In genomic region chr1:169586395-169587255, GRCh38 we compare ENCODE assay signal across 1 cellular context.
A peak's percentile ranks its signal among the peaks of the same experiment; 100 is the strongest.
TF ChIP-seq lines count a peak whose summit lies in the region.

TSS of gene F5 (minus strand) at chr1:169586481. CDS start at chr1:169586386, 95 bp downstream.

TF ChIP-seq in HepG2, 621 proteins besides CTCF, POLR2A, EP300 and RAD21 (continued from another document and continues in another):
- peak; percentile 54; the same call in 1 of the 2 replicates for TF ChIP-seq CSRNP1 (CRISPR knock-in tag; IDR thresholded peaks at IDR 0.05)
- TF ChIP-seq ARNTL (CRISPR knock-in tag; IDR thresholded peaks at IDR 0.05): 0 out of 2 replicates have a peak, but pooled peaks have one; percentile 60
- no peak for TF ChIP-seq PRMT3 (CRISPR knock-in tag; IDR thresholded peaks at IDR 0.05; ENCODE audit: borderline replicate concordance, low read depth)
- peak; percentile 58 for TF ChIP-seq ARNT2 (CRISPR knock-in tag; IDR thresholded peaks at IDR 0.05; ENCODE audit: low read depth)
- TF ChIP-seq ZNF432 (CRISPR knock-in tag; IDR thresholded peaks at IDR 0.05; ENCODE audit: borderline replicate concordance): no peak
- TF ChIP-seq MIER3 (CRISPR knock-in tag; IDR thresholded peaks at IDR 0.05; ENCODE audit: borderline replicate concordance): peak; percentile 74
- no peak for TF ChIP-seq SIX1 (CRISPR knock-in tag; IDR thresholded peaks at IDR 0.05; ENCODE audit: borderline replicate concordance)
- peak; percentile 78 for TF ChIP-seq ZFP91 (CRISPR knock-in tag; IDR thresholded peaks at IDR 0.05; ENCODE audit: borderline replicate concordance)
- no peak for TF ChIP-seq HNRNPUL1 (IDR thresholded peaks at IDR 0.05; ENCODE audit: low read depth, low read length)
- no peak for TF ChIP-seq BORCS8-MEF2B (CRISPR knock-in tag; IDR thresholded peaks at IDR 0.05)
- no peak for TF ChIP-seq ATRX (CRISPR knock-in tag; IDR thresholded peaks at IDR 0.05; ENCODE audit: borderline replicate concordance)
- peak; percentile 84; the same call in 1 of the 2 replicates for TF ChIP-seq ZFP82 (CRISPR knock-in tag; IDR thresholded peaks at IDR 0.05; ENCODE audit: borderline replicate concordance)
- peak; percentile 74 for TF ChIP-seq ZNF589 (CRISPR knock-in tag; conservative IDR thresholded peaks at IDR 0.05)
- TF ChIP-seq HOMEZ (CRISPR knock-in tag; IDR thresholded peaks at IDR 0.05; ENCODE audit: low read depth): 0 out of 2 replicates have a peak, but pooled peaks have one; percentile 82
- TF ChIP-seq ZFX (CRISPR knock-in tag; IDR thresholded peaks at IDR 0.05; ENCODE audit: low read depth): peak; percentile 93
- TF ChIP-seq KIAA2018 (CRISPR knock-in tag; IDR thresholded peaks at IDR 0.05; ENCODE audit: borderline replicate concordance): no peak
- no peak for TF ChIP-seq BATF2 (CRISPR knock-in tag; IDR thresholded peaks at IDR 0.05)
- peak; percentile 97 for TF ChIP-seq HNRNPL (IDR thresholded peaks at IDR 0.05; ENCODE audit: low read depth, low read length)
- TF ChIP-seq DNMT3B (CRISPR knock-in tag; conservative IDR thresholded peaks at IDR 0.05): no peak
- TF ChIP-seq ZNF704 (CRISPR knock-in tag; IDR thresholded peaks at IDR 0.05; ENCODE audit: borderline replicate concordance): 0 out of 2 replicates have a peak, but pooled peaks have one; percentile 49
- no peak for TF ChIP-seq PHF20 (CRISPR knock-in tag; IDR thresholded peaks at IDR 0.05)
- 0 out of 2 replicates have a peak, but pooled peaks have one; percentile 64 for TF ChIP-seq MYNN (CRISPR knock-in tag; IDR thresholded peaks at IDR 0.05; ENCODE audit: low read depth)
- TF ChIP-seq ZFP36L2 (CRISPR knock-in tag; IDR thresholded peaks at IDR 0.05): no peak
- no peak for TF ChIP-seq DZIP1 (CRISPR knock-in tag; IDR thresholded peaks at IDR 0.05)
- TF ChIP-seq ZNF253 (CRISPR knock-in tag; IDR thresholded peaks at IDR 0.05; ENCODE audit: borderline replicate concordance): no peak
- peak; percentile 11; the same call in 1 of the 2 replicates for TF ChIP-seq SIX4 (CRISPR knock-in tag; IDR thresholded peaks at IDR 0.05)
- TF ChIP-seq ZNF24 (IDR thresholded peaks at IDR 0.05): no peak
- peak; percentile 71 for TF ChIP-seq MXD3 (CRISPR knock-in tag; IDR thresholded peaks at IDR 0.05)
- TF ChIP-seq FOXO4 (CRISPR knock-in tag; conservative IDR thresholded peaks at IDR 0.05): 0 out of 2 replicates have a peak, but pooled peaks have one; percentile 71
- TF ChIP-seq JUNB (CRISPR knock-in tag; IDR thresholded peaks at IDR 0.05; ENCODE audit: borderline replicate concordance): peak; percentile 36; the same call in 1 of the 2 replicates
- peak; percentile 62; the same call in 1 of the 2 replicates for TF ChIP-seq KDM3A (CRISPR knock-in tag; IDR thresholded peaks at IDR 0.05; ENCODE audit: low read depth)
- no peak for TF ChIP-seq ZBTB46 (CRISPR knock-in tag; IDR thresholded peaks at IDR 0.05; ENCODE audit: borderline replicate concordance)
- TF ChIP-seq PAF1 (CRISPR knock-in tag; IDR thresholded peaks at IDR 0.05): no peak
- no peak; the same call in 1 of the 2 replicates for TF ChIP-seq TP53 (CRISPR knock-in tag; conservative IDR thresholded peaks at IDR 0.05)
- TF ChIP-seq ZFAT (CRISPR knock-in tag; conservative IDR thresholded peaks at IDR 0.05): no peak
- no peak for TF ChIP-seq ZNF383 (CRISPR knock-in tag; IDR thresholded peaks at IDR 0.05; ENCODE audit: borderline replicate concordance)
- no peak for TF ChIP-seq HNRNPH1 (optimal IDR thresholded peaks at IDR 0.05; ENCODE audit: low read depth, low read length)
- no peak for TF ChIP-seq RARG (CRISPR knock-in tag; IDR thresholded peaks at IDR 0.05; ENCODE audit: low read depth)
